ENCODE assay signal across 27 cellular contexts in the genomic region with DNA sequence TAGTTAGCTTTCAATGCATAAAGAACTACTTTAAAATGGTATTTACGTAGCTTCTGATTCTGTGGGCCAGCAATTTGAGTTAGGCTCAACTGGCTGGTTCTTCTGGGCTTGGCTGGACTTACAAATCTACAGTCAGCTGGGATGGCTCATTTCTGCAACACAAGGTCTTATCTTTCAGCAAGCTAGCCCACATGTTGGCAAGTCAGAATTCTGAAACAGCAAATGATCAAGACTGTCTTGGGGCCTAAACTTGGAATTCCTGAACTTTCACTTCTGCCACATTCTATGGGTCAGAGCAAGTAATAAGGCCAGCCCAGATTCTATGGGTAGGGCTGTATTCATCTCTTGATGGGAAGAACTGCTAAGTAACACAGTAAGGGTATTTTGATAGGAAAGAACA.
"Had no signal": no experiment of that assay in that cellular context is flagged by ENCODE, and none has a peak within 500 bp of the region (broad histone marks: within the 10 kb centered on the region; RNA-seq: fewer than 3 reads in every experiment).

No MANE protein-coding gene starts in this region.

- ATAC-seq: esophagus mucosa; gastroesophageal sphincter; left lobe of liver; stimulated activated memory B cell treated with anti-CD40 and anti-IgM and Interleukin-4, amounts not matched to agents 10 μg/mL and 1 μg/mL and 100 μg/mL, for 72 hours; stimulated activated naive CD8-positive, alpha-beta T cell treated with anti-CD3 and anti-CD28 coated beads, Interleukin-15, amount 100 ng/mL, for 72 hours had no signal

- DNase-seq: activated CD4-positive, alpha-beta memory T cell treated with anti-CD3 and anti-CD28 coated beads for 36 hours; activated CD4-positive, alpha-beta T cell treated with anti-CD3 and anti-CD28 coated beads, Interleukin-2, amount 10 ng/mL, durations not matched to agents 24 days and 14 days; activated CD4-positive, CD25-positive, alpha-beta regulatory T cell treated with anti-CD3 and anti-CD28 coated beads, Interleukin-2, amount 50 U/mL, for 72 hours; activated CD8-positive, alpha-beta memory T cell treated with anti-CD3 and anti-CD28 coated beads, Interleukin-2, amount 50 U/mL, for 4 hours; activated effector memory CD4-positive, alpha-beta T cell treated with anti-CD3 and anti-CD28 coated beads, Interleukin-2, amount 50 U/mL, for 16 hours; activated naive CD4-positive, alpha-beta T cell treated with anti-CD3 and anti-CD28 coated beads for 36 hours; activated naive CD8-positive, alpha-beta T cell treated with anti-CD3 and anti-CD28 coated beads, Interleukin-2, amount 10 ng/mL, durations not matched to agents 7 days and 5 days; activated T-cell treated with anti-CD3 and anti-CD28 coated beads, Interleukin-2, amount 50 U/mL, for 1 hour; amniotic stem cell; brain microvascular endothelial cell; endodermal cell; hypothalamus; immature natural killer cell; ovary; sigmoid colon; stimulated activated CD4-positive, alpha-beta T cell treated with anti-CD3 and anti-CD28 coated beads, Interleukin-1b, Interleukin-23, amount 100 ng/mL, for 48 hours; stimulated activated CD4-positive, alpha-beta T cell treated with anti-CD3 and anti-CD28 coated beads, Interleukin-4, amount 100 ng/mL, for 4 hours; stimulated activated CD8-positive, alpha-beta memory T cell treated with anti-CD3 and anti-CD28 coated beads, Interleukin-4, amount 100 ng/mL, for 48 hours; stimulated activated naive CD8-positive, alpha-beta T cell treated with anti-CD3 and anti-CD28 coated beads, Interleukin-15, amount 100 ng/mL, for 72 hours; T-helper 2 cell; uterus had no signal

- H3K4me3 ChIP-seq: gastroesophageal sphincter, lung, ovary, sigmoid colon, smooth muscle cell, uterus had no signal
